1 cellular context compared by ENCODE assay signal in genomic region chr7:38858281-38858884, GRCh38.
TF ChIP-seq lines count a peak whose summit lies in the region.

No MANE protein-coding gene starts in this region.

TF ChIP-seq in K562, 482 proteins besides CTCF, POLR2A, EP300 and RAD21 (continued from another document):
- TF ChIP-seq E2F8 (IDR thresholded peaks at IDR 0.05; ENCODE audit: low read depth, partially characterized antibody) (no peak), BRD9 (IDR thresholded peaks at IDR 0.05; ENCODE audit: low read depth, partially characterized antibody) (no peak), ZBTB7A (IDR thresholded peaks at IDR 0.05; ENCODE audit: borderline replicate concordance, control insufficient read depth, low read depth, low read length) (no peak)
TF ChIP-seq in K562: peak in this region for 1.
